Comparison of ENCODE assay signal across 2 cellular contexts in the genomic region with DNA sequence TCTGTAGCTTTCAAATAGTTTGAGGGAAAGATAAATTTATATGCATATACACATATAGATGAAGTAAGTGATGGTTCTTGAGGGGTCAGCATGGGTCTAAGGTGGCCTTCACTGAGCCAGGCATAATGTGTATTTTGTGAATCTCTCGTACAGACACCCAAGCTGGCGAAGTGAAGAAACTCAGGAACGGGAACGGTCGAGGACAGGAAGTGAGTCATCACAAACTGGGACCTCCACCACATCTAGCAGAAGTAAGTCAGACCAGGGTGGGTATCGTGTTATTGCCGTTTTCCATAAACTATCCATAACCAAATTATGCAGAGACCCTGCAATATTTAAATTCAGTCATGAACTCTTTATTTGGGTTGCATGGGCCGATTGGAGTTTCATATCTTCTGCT.
A peak's percentile ranks its signal among the peaks of the same experiment; 100 is the strongest.
TF ChIP-seq lines count a peak whose summit lies in the region.

No MANE protein-coding gene starts in this region.

TF ChIP-seq in WTC11, 78 proteins besides CTCF, POLR2A, EP300 and RAD21:
- TF ChIP-seq, protein P1, sequence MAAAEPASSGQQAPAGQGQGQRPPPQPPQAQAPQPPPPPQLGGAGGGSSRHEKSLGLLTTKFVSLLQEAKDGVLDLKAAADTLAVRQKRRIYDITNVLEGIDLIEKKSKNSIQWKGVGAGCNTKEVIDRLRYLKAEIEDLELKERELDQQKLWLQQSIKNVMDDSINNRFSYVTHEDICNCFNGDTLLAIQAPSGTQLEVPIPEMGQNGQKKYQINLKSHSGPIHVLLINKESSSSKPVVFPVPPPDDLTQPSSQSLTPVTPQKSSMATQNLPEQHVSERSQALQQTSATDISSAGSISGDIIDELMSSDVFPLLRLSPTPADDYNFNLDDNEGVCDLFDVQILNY (CRISPR knock-in tag; IDR thresholded peaks at IDR 0.05), result no peak
- no peak for TF ChIP-seq ZNF219 (CRISPR knock-in tag; IDR thresholded peaks at IDR 0.05; ENCODE audit: borderline replicate concordance)

TF ChIP-seq in H1, 55 proteins besides CTCF, POLR2A, EP300 and RAD21:
- TF ChIP-seq POLR2AphosphoS5 (IDR thresholded peaks at IDR 0.05; ENCODE audit: low read depth, low read length) (0 out of 2 replicates have a peak, but pooled peaks have one; percentile 13), TCF12 (IDR thresholded peaks at IDR 0.05; ENCODE audit: low read depth, low read length) (no peak), SP1 (IDR thresholded peaks at IDR 0.05; ENCODE audit: low read depth, low read length) (no peak), HDAC6 (IDR thresholded peaks at IDR 0.05; ENCODE audit: low read depth, low read length) (no peak), CREB1 (IDR thresholded peaks at IDR 0.05) (no peak)
- TF ChIP-seq, protein P2, sequence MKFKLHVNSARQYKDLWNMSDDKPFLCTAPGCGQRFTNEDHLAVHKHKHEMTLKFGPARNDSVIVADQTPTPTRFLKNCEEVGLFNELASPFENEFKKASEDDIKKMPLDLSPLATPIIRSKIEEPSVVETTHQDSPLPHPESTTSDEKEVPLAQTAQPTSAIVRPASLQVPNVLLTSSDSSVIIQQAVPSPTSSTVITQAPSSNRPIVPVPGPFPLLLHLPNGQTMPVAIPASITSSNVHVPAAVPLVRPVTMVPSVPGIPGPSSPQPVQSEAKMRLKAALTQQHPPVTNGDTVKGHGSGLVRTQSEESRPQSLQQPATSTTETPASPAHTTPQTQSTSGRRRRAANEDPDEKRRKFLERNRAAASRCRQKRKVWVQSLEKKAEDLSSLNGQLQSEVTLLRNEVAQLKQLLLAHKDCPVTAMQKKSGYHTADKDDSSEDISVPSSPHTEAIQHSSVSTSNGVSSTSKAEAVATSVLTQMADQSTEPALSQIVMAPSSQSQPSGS (IDR thresholded peaks at IDR 0.05; ENCODE audit: low read length), result no peak
TF ChIP-seq in H1: peak in this region for 1.
